Comparison of ENCODE assay signal across 24 cellular contexts in the genomic region with DNA sequence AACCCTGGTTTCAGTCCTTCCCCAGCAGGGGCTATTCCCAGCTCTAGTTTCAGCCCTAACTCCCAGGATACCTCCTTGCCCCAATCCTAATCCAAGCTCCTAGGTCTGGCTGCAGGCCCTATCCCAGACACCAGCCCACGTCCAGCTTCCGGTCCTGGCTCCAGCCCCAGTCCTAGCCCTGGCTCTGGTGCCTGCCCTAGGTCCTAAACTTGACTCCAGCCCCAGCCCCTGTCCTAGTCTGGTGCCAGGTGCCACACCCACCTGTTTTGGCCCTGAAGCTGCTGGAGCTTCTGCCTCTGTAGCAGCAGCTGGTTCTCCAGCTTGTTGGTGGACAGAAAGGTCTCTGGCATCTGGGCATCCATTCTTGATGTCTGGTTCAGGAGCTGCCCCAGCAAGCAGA. TPM values are rescaled to one million over a fixed set of nuclear protein-coding genes. Genes with fewer than 3 reads are reported as not detected.
DNase-seq lines count a peak whose midpoint lies in the region; TF ChIP-seq lines count a peak whose summit lies in the region.
"Had no signal": no experiment of that assay in that cellular context is flagged by ENCODE, and none has a peak within 500 bp of the region (broad histone marks: within the 10 kb centered on the region; RNA-seq: fewer than 3 reads in every experiment).

No MANE protein-coding gene starts in this region.

- peak; percentile 72 for DNase-seq in MCF 10A (ENCODE audit: unreplicated experiment)
- no peak for DNase-seq in breast epithelium (ENCODE audit: low spot score in 2 of 2)
- peak; percentile 58 for DNase-seq in osteoblast (ENCODE audit: insufficient read length, low spot score, missing footprints)
- DNase-seq in CD4-positive, alpha-beta memory T cell: no peak
- DNase-seq in stimulated activated CD4-positive, alpha-beta T cell treated with anti-CD3 and anti-CD28 coated beads, Interleukin-1b, Interleukin-23, amount 100 ng/mL, for 48 hours: no peak
- DNase-seq in NAMALWA (ENCODE audit: low spot score): no peak
- DNase-seq: AML-193, COR-L47, DMS 273 treated with DMSO at 0.1 percent for 48 hours, DMS53, DND-41, EL, GM23248, HCEC 1CT, HFFc6 had no signal

- H3K9me3 ChIP-seq in breast epithelium (no peaks in the 10 kb centered on the region), HEK293 (ENCODE audit: control insufficient read depth, insufficient read depth, low read depth, low read length) (no peaks in the 10 kb centered on the region), osteoblast (ENCODE audit: low read depth, low read length) (no peaks in the 10 kb centered on the region)
- no peaks in the 10 kb centered on the region for H3K9me3 ChIP-seq in CD4-positive, alpha-beta memory T cell (ENCODE audit: control insufficient read depth in 1 of 2, low read length in 2 of 2)
- H3K9me3 ChIP-seq: A549 had no signal

- TF ChIP-seq CTCF in MCF 10A (IDR thresholded peaks at IDR 0.05; ENCODE audit: unreplicated experiment): no peak
- TF ChIP-seq CTCF in breast epithelium (IDR thresholded peaks at IDR 0.05): no peak
- no peak for TF ChIP-seq CTCF in HEK293 (tag by site-specific recombination; IDR thresholded peaks at IDR 0.05)
- TF ChIP-seq CTCF in osteoblast (IDR thresholded peaks at IDR 0.05; ENCODE audit: extremely low read depth, low read depth, low read length): no peak

- H3K4me1 ChIP-seq in breast epithelium: no peaks in the 10 kb centered on the region
- no peaks in the 10 kb centered on the region for H3K4me1 ChIP-seq in HEK293 (ENCODE audit: control insufficient read depth, insufficient read depth, low read length)
- H3K4me1 ChIP-seq in osteoblast (ENCODE audit: insufficient read depth, low read length): no peaks in the 10 kb centered on the region
- H3K4me1 ChIP-seq in CD4-positive, alpha-beta memory T cell (ENCODE audit: insufficient read depth, low read length): no peaks in the 10 kb centered on the region
- H3K4me1 ChIP-seq: A549 had no signal

- no TSS peak for BruUV-seq in MCF 10A (replicated peaks; lab: Mats Ljungman, UMichigan)

- H3K4me3 ChIP-seq in breast epithelium: no peak overlapping the region
- H3K4me3 ChIP-seq in HEK293 (ENCODE audit: low read depth, low read length): no peak overlapping the region
- no peak overlapping the region for H3K4me3 ChIP-seq in osteoblast (ENCODE audit: insufficient read depth, low read length)
- H3K4me3 ChIP-seq in CD4-positive, alpha-beta memory T cell (ENCODE audit: low read length in 2 of 2): no peak overlapping the region
- H3K4me3 ChIP-seq: A549, GM12878, GM23248 had no signal

- H3K27me3 ChIP-seq in breast epithelium (peaks cover 0 to 14% of the 10 kb centered on the region in 2 donors), osteoblast (ENCODE audit: insufficient read depth, low read length) (peaks cover 5% of the 10 kb centered on the region)
- no peaks in the 10 kb centered on the region for H3K27me3 ChIP-seq in CD4-positive, alpha-beta memory T cell (ENCODE audit: insufficient read depth, low read length)

- no peaks in the 10 kb centered on the region for H3K36me3 Mint-ChIP-seq in MCF 10A (ENCODE audit: insufficient read depth, unreplicated experiment)
- H3K36me3 Mint-ChIP-seq in dendritic cell treated with granulocyte-macrophage colony-stimulating factor and Interleukin-4, amounts not matched to agents 40 ng/mL and 50 ng/mL, for 4 days (ENCODE audit: low read depth): no peaks in the 10 kb centered on the region
- H3K36me3 Mint-ChIP-seq in CD4-positive, alpha-beta memory T cell: no peaks in the 10 kb centered on the region
- H3K36me3 Mint-ChIP-seq: CD8-positive, alpha-beta memory T cell had no signal

- H3K4me1 Mint-ChIP-seq in MCF 10A (ENCODE audit: insufficient read depth, unreplicated experiment): peaks cover 39% of the 10 kb centered on the region
- H3K4me1 Mint-ChIP-seq in dendritic cell treated with granulocyte-macrophage colony-stimulating factor and Interleukin-4, amounts not matched to agents 40 ng/mL and 50 ng/mL, for 4 days (ENCODE audit: low read depth): peaks cover 55% of the 10 kb centered on the region
- H3K4me1 Mint-ChIP-seq in CD4-positive, alpha-beta memory T cell: peaks cover 0 to 1% (median 0%) of the 10 kb centered on the region in 4 donors

- H3K36me3 ChIP-seq in breast epithelium (no peaks in the 10 kb centered on the region), HEK293 (ENCODE audit: control insufficient read depth in 2 of 2, insufficient read depth in 1 of 2, low read length in 2 of 2) (no peaks in the 10 kb centered on the region), osteoblast (ENCODE audit: insufficient read depth, low read length) (no peaks in the 10 kb centered on the region)
- no peaks in the 10 kb centered on the region for H3K36me3 ChIP-seq in CD4-positive, alpha-beta memory T cell (ENCODE audit: insufficient read depth, low read length)

- H3K27ac ChIP-seq in breast epithelium: peak overlapping the region in 1 of 2 donors; percentile 1
- H3K27ac ChIP-seq in HEK293 (ENCODE audit: extremely low read depth, low read depth, low read length): no peak overlapping the region
- no peak overlapping the region for H3K27ac ChIP-seq in osteoblast (ENCODE audit: low read depth, low read length)
- no peak overlapping the region for H3K27ac ChIP-seq in CD4-positive, alpha-beta memory T cell (ENCODE audit: low read depth, low read length)
- H3K27ac ChIP-seq: 22Rv1, A549, GM23248, HL-60 had no signal

- H2AFZ ChIP-seq in osteoblast (ENCODE audit: low read length): no peak overlapping the region
- H2AFZ ChIP-seq: GM23248 had no signal

- H3K27me3 Mint-ChIP-seq in MCF 10A (ENCODE audit: insufficient read depth, unreplicated experiment): no peaks in the 10 kb centered on the region
- H3K27me3 Mint-ChIP-seq in dendritic cell treated with granulocyte-macrophage colony-stimulating factor and Interleukin-4, amounts not matched to agents 40 ng/mL and 50 ng/mL, for 4 days: peaks cover 36% of the 10 kb centered on the region
- H3K27me3 Mint-ChIP-seq in CD4-positive, alpha-beta memory T cell: peaks cover 6 to 13% of the 10 kb centered on the region in 2 donors

- intact Hi-C loops in MCF 10A (cut with micrococcal nuclease) (no loop called here), breast epithelium (cut with DNase I; ENCODE audit: low total_unique reads) (no loop called here)
- intact Hi-C loops in dendritic cell treated with granulocyte-macrophage colony-stimulating factor and Interleukin-4, amounts not matched to agents 40 ng/mL and 50 ng/mL, for 4 days (cut with micrococcal nuclease): loop anchor here (10.0 kb wide), 1 partner anchor 67 kb away; no protein-coding TSS in a partner anchor
- intact Hi-C loops in CD4-positive, alpha-beta memory T cell (cut with micrococcal nuclease): no loop called here

- no peak overlapping the region for H3K27ac Mint-ChIP-seq in MCF 10A (ENCODE audit: low read depth, unreplicated experiment)
- H3K27ac Mint-ChIP-seq in dendritic cell treated with granulocyte-macrophage colony-stimulating factor and Interleukin-4, amounts not matched to agents 40 ng/mL and 50 ng/mL, for 4 days: peak overlapping the region; percentile 35
- no peak overlapping the region for H3K27ac Mint-ChIP-seq in CD4-positive, alpha-beta memory T cell
- H3K27ac Mint-ChIP-seq: CD8-positive, alpha-beta memory T cell; HFFc6 had no signal

- no peaks in the 10 kb centered on the region for H3K79me2 ChIP-seq in osteoblast (ENCODE audit: insufficient read depth, low read length)

- H3K4me3 Mint-ChIP-seq in MCF 10A (ENCODE audit: unreplicated experiment): no peak overlapping the region
- H3K4me3 Mint-ChIP-seq in dendritic cell treated with granulocyte-macrophage colony-stimulating factor and Interleukin-4, amounts not matched to agents 40 ng/mL and 50 ng/mL, for 4 days: no peak overlapping the region
- no peak overlapping the region for H3K4me3 Mint-ChIP-seq in CD4-positive, alpha-beta memory T cell
- H3K4me3 Mint-ChIP-seq: HFFc6 had no signal

- POLR2A ChIA-PET in MCF 10A (lab: Yijun Ruan, JAX) (interaction anchor here (1.4 kb wide), 1 partner anchor 32 kb away, joined by 3 read pairs; no protein-coding TSS in a partner anchor), HEK293 (lab: Yijun Ruan, JAX) (no interaction called here)
- POLR2A ChIA-PET in CD4-positive, alpha-beta memory T cell (lab: Charles Lee; ENCODE audit: partially characterized antibody): no interaction called here

- CTCF ChIA-PET in MCF 10A (lab: Yijun Ruan, JAX): interaction anchor here (0.7 to 3.3 kb wide), 4 partner anchors 32 to 72 kb away, joined by 4 to 19 read pairs (median 5); no protein-coding TSS in a partner anchor
- CTCF ChIA-PET in HEK293 (lab: Yijun Ruan, JAX): interaction anchor here (0.6 kb wide), 1 partner anchor 70 kb away, joined by 3 read pairs; no protein-coding TSS in a partner anchor
- CTCF ChIA-PET in CD4-positive, alpha-beta memory T cell (lab: Charles Lee; ENCODE audit: partially characterized antibody): interaction anchor here (1.6 to 1.7 kb wide), 2 partner anchors 68 to 70 kb away, joined by 8 read pairs; no protein-coding TSS in a partner anchor

- no peak for TF ChIP-seq POLR2A in breast epithelium (IDR thresholded peaks at IDR 0.05)

- H4K20me1 ChIP-seq in osteoblast (ENCODE audit: insufficient read depth, low read length): no peaks in the 10 kb centered on the region

- H3K9me3 Mint-ChIP-seq in MCF 10A (ENCODE audit: unreplicated experiment): no peaks in the 10 kb centered on the region
- no peaks in the 10 kb centered on the region for H3K9me3 Mint-ChIP-seq in dendritic cell treated with granulocyte-macrophage colony-stimulating factor and Interleukin-4, amounts not matched to agents 40 ng/mL and 50 ng/mL, for 4 days
- no peaks in the 10 kb centered on the region for H3K9me3 Mint-ChIP-seq in CD4-positive, alpha-beta memory T cell
- H3K9me3 Mint-ChIP-seq: CD8-positive, alpha-beta memory T cell; HFFc6 had no signal

- H3K4me2 ChIP-seq in osteoblast (ENCODE audit: insufficient read depth, low read length): no peak overlapping the region
- H3K4me2 ChIP-seq: A549 had no signal

TF ChIP-seq in HEK293, 187 proteins besides CTCF, POLR2A, EP300 and RAD21:
- TF ChIP-seq GLI2 (tag by site-specific recombination; IDR thresholded peaks at IDR 0.05; ENCODE audit: borderline replicate concordance, low read depth): no peak
- TF ChIP-seq KLF9 (tag by site-specific recombination; IDR thresholded peaks at IDR 0.05; ENCODE audit: low read depth): 0 out of 2 replicates have a peak, but pooled peaks have one; percentile 36

RNA-seq across cellular contexts. Expression of gene ANGPT4, which starts 28.1 kb away (rescaled TPM):
- total RNA-seq in MCF 10A (2022) (not detected in 2 replicates), breast epithelium (10 to 100 TPM in 1 of 3 donors, 1 to 10 TPM in 1, under 1 TPM in 1; 0.66 to 18.4 (median 1.0) TPM), osteoblast (under 0.01 TPM in 2 replicates)
- not detected for total RNA-seq in CD4-positive, alpha-beta memory T cell
- polyA plus RNA-seq in CD4-positive, alpha-beta memory T cell: not detected
- total RNA-seq: CD8-positive, alpha-beta memory T cell; G401; GM12878; GM23248; HFFc6 had no signal
- polyA plus RNA-seq: BJ; CD8-positive, alpha-beta memory T cell; GM23248 had no signal

RNA-seq across cellular contexts. Expression of gene FAM110A, which starts 54.5 kb away (rescaled TPM):
- total RNA-seq in MCF 10A (2022): 9.2 and 13.6 TPM in 2 replicates
- 10 to 100 TPM in 1 of 3 donors, 1 to 10 TPM in 2; 4.0 to 18.9 (median 8.2) TPM for total RNA-seq in breast epithelium
- total RNA-seq in osteoblast: 8.5 and 9.8 TPM in 2 replicates
- total RNA-seq in CD4-positive, alpha-beta memory T cell: 10 to 100 TPM; 19.8 to 21.7 TPM
- 10 to 100 TPM in 1 of 2 donors, 1 to 10 TPM in 1; 8.1 to 15.4 TPM for polyA plus RNA-seq in CD4-positive, alpha-beta memory T cell

Comparison
In these comparisons a context has a peak if more than half of its experiments do, and no peak if none do; other contexts are left out.
1. DNase-seq: peak in MCF 10A (single experiment) and osteoblast (single experiment); none in breast epithelium (0 of 2), CD4-positive, alpha-beta memory T cell (0 of 5), stimulated activated CD4-positive, alpha-beta T cell treated with anti-CD3 and anti-CD28 coated beads, Interleukin-1b, Interleukin-23, amount 100 ng/mL, for 48 hours (single experiment) and NAMALWA (single experiment).